Comparison of ENCODE assay signal across 26 cellular contexts in the genomic region with DNA sequence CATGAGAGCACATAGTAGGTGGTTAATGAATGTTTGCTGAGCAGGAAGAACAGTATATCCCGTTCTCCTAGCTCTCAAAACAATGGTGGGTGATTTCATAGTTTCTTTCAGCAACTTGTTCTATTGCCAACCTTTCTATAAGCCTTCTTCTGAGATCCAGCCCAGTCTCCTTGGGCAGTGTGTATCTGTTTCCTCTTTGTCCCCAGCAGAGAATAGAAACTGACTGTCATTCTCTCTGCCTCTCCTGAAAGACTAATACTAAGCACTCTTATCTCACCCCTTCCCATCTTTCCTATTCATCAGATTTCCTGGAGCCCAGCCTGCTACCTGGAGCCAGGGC.
"Had no signal": no experiment of that assay in that cellular context is flagged by ENCODE, and none has a peak within 500 bp of the region (broad histone marks: within the 10 kb centered on the region; RNA-seq: fewer than 3 reads in every experiment).

No MANE protein-coding gene starts in this region.

- H3K27ac ChIP-seq: ascending aorta, brain microvascular endothelial cell, coronary artery, gastrocnemius medialis, lower lobe of right lung, neural progenitor cell, spleen, thoracic aorta had no signal

- H3K9ac ChIP-seq: neural progenitor cell had no signal

- H3K27me3 ChIP-seq: ascending aorta, brain microvascular endothelial cell, dorsolateral prefrontal cortex, gastrocnemius medialis, neural progenitor cell had no signal

- DNase-seq: activated CD4-positive, alpha-beta memory T cell treated with anti-CD3 and anti-CD28 coated beads for 36 hours; activated CD4-positive, alpha-beta T cell treated with anti-CD3 and anti-CD28 coated beads, Interleukin-2, amount 10 ng/mL, durations not matched to agents 24 days and 14 days; activated CD4-positive, CD25-positive, alpha-beta regulatory T cell treated with anti-CD3 and anti-CD28 coated beads, Interleukin-2, amount 50 U/mL, for 72 hours; activated CD8-positive, alpha-beta memory T cell treated with anti-CD3 and anti-CD28 coated beads, Interleukin-2, amount 50 U/mL, for 4 hours; activated effector memory CD4-positive, alpha-beta T cell treated with anti-CD3 and anti-CD28 coated beads, Interleukin-2, amount 50 U/mL, for 16 hours; activated naive CD4-positive, alpha-beta T cell treated with anti-CD3 and anti-CD28 coated beads for 36 hours; activated naive CD8-positive, alpha-beta T cell treated with anti-CD3 and anti-CD28 coated beads, Interleukin-2, amount 10 ng/mL, durations not matched to agents 7 days and 5 days; activated T-cell treated with anti-CD3 and anti-CD28 coated beads, Interleukin-2, amount 50 U/mL, for 1 hour; brain microvascular endothelial cell; effector memory CD4-positive, alpha-beta T cell; gastrocnemius medialis; left colon; lower lobe of right lung; mesenchymal stem cell; naive thymus-derived CD8-positive, alpha-beta T cell; right cardiac atrium; spleen; stimulated activated naive CD8-positive, alpha-beta T cell treated with anti-CD3 and anti-CD28 coated beads, Interleukin-15, Interleukin-2, amounts not matched to agents 100 U/mL and 50 U/mL, for 24 hours; T-helper 17 cell; T1000; trophoblast cell had no signal

- H3K4me3 ChIP-seq: ascending aorta, coronary artery, dorsolateral prefrontal cortex, gastrocnemius medialis, lower lobe of right lung, neural progenitor cell, spleen, thoracic aorta had no signal

- ATAC-seq: gastrocnemius medialis; left colon; naive thymus-derived CD8-positive, alpha-beta T cell; stimulated activated naive CD8-positive, alpha-beta T cell treated with anti-CD3 and anti-CD28 coated beads, Interleukin-15, Interleukin-2, amounts not matched to agents 100 U/mL and 50 U/mL, for 24 hours; T-helper 17 cell had no signal

- H2AFZ ChIP-seq: neural progenitor cell had no signal

- H3K9me3 ChIP-seq: ascending aorta, gastrocnemius medialis, lower lobe of right lung, spleen, thoracic aorta had no signal

- H3K36me3 ChIP-seq: ascending aorta, brain microvascular endothelial cell, gastrocnemius medialis, lower lobe of right lung, neural progenitor cell, spleen, thoracic aorta had no signal

- H3K4me2 ChIP-seq: neural progenitor cell had no signal

- H3K4me1 ChIP-seq: ascending aorta, gastrocnemius medialis, lower lobe of right lung, spleen had no signal
